In the genomic region with DNA sequence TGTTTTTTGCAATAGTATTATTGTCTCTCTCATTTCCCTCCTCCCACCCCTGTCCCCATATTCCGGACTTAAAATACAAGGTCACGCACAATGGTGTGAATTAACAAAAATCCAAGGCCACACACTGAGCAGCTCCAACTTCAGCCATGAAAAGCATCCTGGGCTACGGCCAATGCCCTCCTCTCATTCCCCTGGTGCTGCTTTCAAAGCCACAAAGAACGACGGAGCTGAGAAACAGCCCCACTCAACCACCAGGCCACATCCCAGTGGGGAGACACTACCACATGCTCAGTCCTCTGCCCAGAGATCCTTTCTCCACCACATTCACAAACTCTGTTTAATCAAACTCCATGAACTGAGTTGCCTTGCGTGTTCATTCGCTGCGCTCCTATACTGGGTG, we compare ENCODE assay signal across 28 cellular contexts.
DNase-seq lines count a peak whose midpoint lies in the region; ATAC-seq and TF ChIP-seq lines count a peak whose summit lies in the region.
"Had no signal": no experiment of that assay in that cellular context is flagged by ENCODE, and none has a peak within 500 bp of the region (broad histone marks: within the 10 kb centered on the region; RNA-seq: fewer than 3 reads in every experiment).

No MANE protein-coding gene starts in this region.

- H3K4me3 Mint-ChIP-seq in activated CD4-positive, alpha-beta memory T cell treated with anti-CD3 and anti-CD28 coated beads, Interleukin-2, amount 10 ng/mL, durations not matched to agents 7 days and 5 days: no peak overlapping the region
- H3K4me3 Mint-ChIP-seq: activated naive CD8-positive, alpha-beta T cell; central memory CD8-positive, alpha-beta T cell; neural crest cell; stimulated activated memory B cell treated with anti-CD40 and anti-IgM and Interleukin-4, amounts not matched to agents 10 μg/mL and 1 μg/mL and 100 μg/mL, for 72 hours had no signal

- no peak overlapping the region for H3K27ac Mint-ChIP-seq in activated CD4-positive, alpha-beta memory T cell treated with anti-CD3 and anti-CD28 coated beads, Interleukin-2, amount 10 ng/mL, durations not matched to agents 7 days and 5 days
- H3K27ac Mint-ChIP-seq: activated naive CD8-positive, alpha-beta T cell; stimulated activated memory B cell treated with anti-CD40 and anti-IgM and Interleukin-4, amounts not matched to agents 10 μg/mL and 1 μg/mL and 100 μg/mL, for 72 hours had no signal

- no peaks in the 10 kb centered on the region for H3K36me3 Mint-ChIP-seq in activated CD4-positive, alpha-beta memory T cell treated with anti-CD3 and anti-CD28 coated beads, Interleukin-2, amount 10 ng/mL, durations not matched to agents 7 days and 5 days (ENCODE audit: low read depth)
- H3K36me3 Mint-ChIP-seq: activated naive CD8-positive, alpha-beta T cell; stimulated activated memory B cell treated with anti-CD40 and anti-IgM and Interleukin-4, amounts not matched to agents 10 μg/mL and 1 μg/mL and 100 μg/mL, for 72 hours had no signal

- ATAC-seq in HG03460 (IDR thresholded peaks at IDR 0.05; ENCODE audit: unreplicated experiment): no peak
- no peak for ATAC-seq in HG02970 (IDR thresholded peaks at IDR 0.05; ENCODE audit: low FRiP score, unreplicated experiment)
- ATAC-seq: Panc1 had no signal

- TF ChIP-seq CTCF in WERI-Rb-1 (IDR thresholded peaks at IDR 0.05; ENCODE audit: low read depth, low read length): no peak

- peak; percentile 29 for DNase-seq in WERI-Rb-1
- DNase-seq in cerebellum (ENCODE audit: low spot score): peak; percentile 22
- DNase-seq in midbrain (lab: John Stamatoyannopoulos, UW): peak; percentile 59
- DNase-seq in putamen (ENCODE audit: low spot score): peak; percentile 37
- no peak for DNase-seq in LoVo (ENCODE audit: low spot score)
- no peak for DNase-seq in activated CD4-positive, alpha-beta memory T cell treated with anti-CD3 and anti-CD28 coated beads, Interleukin-2, amount 10 ng/mL, durations not matched to agents 7 days and 5 days
- DNase-seq: activated CD4-positive, alpha-beta T cell treated with anti-CD3 and anti-CD28 coated beads for 48 hours; activated effector memory CD4-positive, alpha-beta T cell treated with anti-CD3 and anti-CD28 coated beads, Interleukin-2, amount 50 U/mL, for 16 hours; activated T-cell treated with anti-CD3 and anti-CD28 coated beads, Interleukin-2, amount 50 U/mL, for 1 hour; aorta; Caco-2; dermis blood vessel endothelial cell; DMS53; kidney glomerular epithelial cell; NCI-H146; NCI-H748 treated with DMSO at 0.1 percent for 48 hours; SHP77; SW 1271; upper lobe of right lung had no signal

- H3K36me3 ChIP-seq in WERI-Rb-1: peaks cover 5% of the 10 kb centered on the region
- H3K36me3 ChIP-seq: BLaER1, suprapubic skin, upper lobe of right lung had no signal

- H3K27ac ChIP-seq in WERI-Rb-1: peak overlapping the region; percentile 92
- H3K27ac ChIP-seq: BLaER1, suprapubic skin, upper lobe of right lung had no signal

- no peaks in the 10 kb centered on the region for H3K9me3 ChIP-seq in WERI-Rb-1 (ENCODE audit: severe bottlenecking)
- H3K9me3 ChIP-seq: BLaER1, Caco-2, suprapubic skin, upper lobe of right lung had no signal

- no peaks in the 10 kb centered on the region for H3K27me3 ChIP-seq in WERI-Rb-1 (ENCODE audit: insufficient read depth, low read depth, severe bottlenecking)
- H3K27me3 ChIP-seq: BLaER1, suprapubic skin, upper lobe of right lung had no signal

- POLR2A ChIA-PET in activated CD4-positive, alpha-beta memory T cell treated with anti-CD3 and anti-CD28 coated beads, Interleukin-2, amount 10 ng/mL, durations not matched to agents 7 days and 5 days (lab: Charles Lee): no interaction called here

- H3K4me3 ChIP-seq in WERI-Rb-1 (ENCODE audit: low read depth, low read length): no peak overlapping the region
- H3K4me3 ChIP-seq: BLaER1, suprapubic skin, upper lobe of right lung had no signal

- no peaks in the 10 kb centered on the region for H3K4me1 Mint-ChIP-seq in activated CD4-positive, alpha-beta memory T cell treated with anti-CD3 and anti-CD28 coated beads, Interleukin-2, amount 10 ng/mL, durations not matched to agents 7 days and 5 days
- H3K4me1 Mint-ChIP-seq: central memory CD8-positive, alpha-beta T cell; stimulated activated memory B cell treated with anti-CD40 and anti-IgM and Interleukin-4, amounts not matched to agents 10 μg/mL and 1 μg/mL and 100 μg/mL, for 72 hours had no signal

- H3K9me3 Mint-ChIP-seq in activated CD4-positive, alpha-beta memory T cell treated with anti-CD3 and anti-CD28 coated beads, Interleukin-2, amount 10 ng/mL, durations not matched to agents 7 days and 5 days: no peaks in the 10 kb centered on the region
- H3K9me3 Mint-ChIP-seq: central memory CD8-positive, alpha-beta T cell; neural crest cell; stimulated activated memory B cell treated with anti-CD40 and anti-IgM and Interleukin-4, amounts not matched to agents 10 μg/mL and 1 μg/mL and 100 μg/mL, for 72 hours had no signal

- CTCF ChIA-PET in activated CD4-positive, alpha-beta memory T cell treated with anti-CD3 and anti-CD28 coated beads, Interleukin-2, amount 10 ng/mL, durations not matched to agents 7 days and 5 days (lab: Charles Lee): no interaction called here

- H3K27me3 Mint-ChIP-seq in activated CD4-positive, alpha-beta memory T cell treated with anti-CD3 and anti-CD28 coated beads, Interleukin-2, amount 10 ng/mL, durations not matched to agents 7 days and 5 days: no peaks in the 10 kb centered on the region
- H3K27me3 Mint-ChIP-seq: activated naive CD8-positive, alpha-beta T cell had no signal

Comparison
In these comparisons a context has a peak if more than half of its experiments do, and no peak if none do; other contexts are left out.
1. DNase-seq: peak in WERI-Rb-1 (single experiment), cerebellum (single experiment), midbrain (single experiment) and putamen (single experiment); none in LoVo (single experiment) and activated CD4-positive, alpha-beta memory T cell treated with anti-CD3 and anti-CD28 coated beads, Interleukin-2, amount 10 ng/mL, durations not matched to agents 7 days and 5 days (single experiment).